In the genomic region with DNA sequence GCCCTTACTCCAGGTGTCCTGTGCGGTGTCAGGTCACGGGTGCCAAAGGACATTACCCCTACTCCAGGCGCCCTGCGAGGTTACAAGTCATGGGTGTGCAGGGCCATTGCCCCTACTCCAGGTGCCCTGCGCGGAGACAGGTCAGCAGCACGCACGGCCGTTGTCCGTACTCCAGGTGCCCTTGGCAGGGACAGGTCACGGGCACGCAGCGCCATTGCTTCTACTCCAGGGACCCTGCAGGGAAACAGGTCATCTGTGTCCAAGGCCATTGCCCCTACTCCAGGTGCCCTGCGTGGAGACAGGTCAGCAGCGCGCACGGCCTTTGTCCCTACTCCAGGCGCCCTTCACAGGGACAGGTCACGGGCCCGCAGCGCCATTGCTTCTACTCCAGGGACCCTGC, we compare ENCODE assay signal across 7 cellular contexts. TPM values are rescaled to one million over a fixed set of nuclear protein-coding genes. Genes with fewer than 3 reads are reported as not detected.
"Had no signal": no experiment of that assay in that cellular context is flagged by ENCODE, and none has a peak within 500 bp of the region (broad histone marks: within the 10 kb centered on the region; RNA-seq: fewer than 3 reads in every experiment).

No MANE protein-coding gene starts in this region.

RNA-seq across cellular contexts. Expression of a gene that starts 49.0 kb away (rescaled TPM):
- total RNA-seq: GM23248, H4, H7, HepG2, HFFc6, HT1080 had no signal
- polyA plus RNA-seq: GM23248, HepG2, IgD-negative memory B cell had no signal
